Comparison of ENCODE assay signal across 27 cellular contexts in the genomic region with DNA sequence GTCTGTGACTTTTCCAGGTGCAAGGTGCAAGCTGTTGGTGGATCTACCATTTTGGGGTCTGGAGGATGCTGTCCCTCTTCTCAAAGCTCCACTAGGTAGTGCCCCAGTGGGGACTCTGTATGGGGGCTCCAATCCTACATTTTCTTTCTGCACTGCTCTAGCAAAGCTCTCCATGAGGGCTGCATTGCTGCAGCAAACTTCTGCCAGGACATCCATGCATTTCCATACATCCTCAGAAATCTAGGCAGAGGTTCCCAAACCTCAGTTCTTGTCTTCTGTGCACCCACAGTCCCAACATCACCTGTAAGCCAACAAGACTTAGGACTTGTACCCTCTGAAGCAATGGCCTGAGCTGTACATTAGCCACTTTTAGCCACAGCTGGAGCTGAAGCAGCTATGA.
"Had no signal": no experiment of that assay in that cellular context is flagged by ENCODE, and none has a peak within 500 bp of the region (broad histone marks: within the 10 kb centered on the region; RNA-seq: fewer than 3 reads in every experiment).

No MANE protein-coding gene starts in this region.

- H3K9ac ChIP-seq: KMS-11, SK-N-SH had no signal

- H3K4me3 Mint-ChIP-seq: activated CD8-positive, alpha-beta T cell treated with anti-CD3 and anti-CD28 coated beads for 36 hours; activated naive CD4-positive, alpha-beta T cell treated with anti-CD3 and anti-CD28 coated beads, Interleukin-2, amount 10 ng/mL, durations not matched to agents 7 days and 5 days; activated naive CD8-positive, alpha-beta T cell treated with anti-CD3 and anti-CD28 coated beads for 36 hours; activated T-cell treated with anti-CD3 and anti-CD28 coated beads, Interleukin-2, amount 50 U/mL, for 72 hours had no signal

- H3K27me3 ChIP-seq: Peyer's patch, SJCRH30 had no signal

- H3K9me2 ChIP-seq: SK-N-SH had no signal

- ATAC-seq: activated CD4-positive, CD25-positive, alpha-beta regulatory T cell treated with anti-CD3 and anti-CD28 coated beads, Interleukin-2, amount 50 U/mL, for 24 hours; activated CD8-positive, alpha-beta T cell treated with anti-CD3 and anti-CD28 coated beads for 36 hours; activated T-cell treated with anti-CD3 and anti-CD28 coated beads, Interleukin-2, amount 50 U/mL, for 72 hours had no signal

- H3K4me3 ChIP-seq: Peyer's patch, SJCRH30 had no signal

- H3K27me3 Mint-ChIP-seq: activated CD8-positive, alpha-beta T cell treated with anti-CD3 and anti-CD28 coated beads for 36 hours; activated naive CD4-positive, alpha-beta T cell treated with anti-CD3 and anti-CD28 coated beads, Interleukin-2, amount 10 ng/mL, durations not matched to agents 7 days and 5 days; activated naive CD8-positive, alpha-beta T cell treated with anti-CD3 and anti-CD28 coated beads for 36 hours had no signal

- H3K36me3 Mint-ChIP-seq: activated naive CD4-positive, alpha-beta T cell treated with anti-CD3 and anti-CD28 coated beads, Interleukin-2, amount 10 ng/mL, durations not matched to agents 7 days and 5 days; activated naive CD8-positive, alpha-beta T cell treated with anti-CD3 and anti-CD28 coated beads for 36 hours had no signal

- H3K27ac ChIP-seq: KMS-11, Peyer's patch, RWPE1, SJCRH30 had no signal

- H3K9me3 ChIP-seq: SJCRH30, SK-N-SH had no signal

- DNase-seq: activated CD4-positive, alpha-beta T cell treated with anti-CD3 and anti-CD28 coated beads for 4 hours; activated CD8-positive, alpha-beta memory T cell treated with anti-CD3 and anti-CD28 coated beads, Interleukin-2, amount 50 U/mL, for 4 hours; activated CD8-positive, alpha-beta T cell treated with anti-CD3 and anti-CD28 coated beads for 36 hours; activated gamma-delta T cell treated with Interleukin-2 at 50 U/mL for 16 hours; activated naive CD4-positive, alpha-beta T cell treated with anti-CD3 and anti-CD28 coated beads, Interleukin-2, amount 10 ng/mL, durations not matched to agents 7 days and 5 days; activated naive CD8-positive, alpha-beta T cell treated with anti-CD3 and anti-CD28 coated beads for 36 hours; activated T-cell treated with anti-CD3 and anti-CD28 coated beads, Interleukin-2, amount 50 U/mL, for 72 hours; anterior cingulate cortex; MV-4-11; NCI-H1092 treated with DMSO at 0.1 percent for 48 hours; NCI-H1436 treated with DMSO at 0.1 percent for 48 hours; NCI-H187 treated with DMSO at 0.1 percent for 48 hours; NCI-H2081 treated with DMSO at 0.1 percent for 48 hours; NCI-H2171 treated with DMSO at 0.1 percent for 48 hours; NCI-H345; NCI-H510A; NCI-H526 treated with DMSO at 0.1 percent for 48 hours; NK-92 treated with Interleukin-12 subunit alpha and Interleukin-12 subunit beta, amount 100 ng/mL, for 24 hours; Peyer's patch; Right ventricle myocardium superior; SJCRH30; SK-N-SH; T-helper 1 cell had no signal

- H3K4me1 ChIP-seq: Peyer's patch, SJCRH30 had no signal

- H3K27ac Mint-ChIP-seq: activated CD8-positive, alpha-beta T cell treated with anti-CD3 and anti-CD28 coated beads for 36 hours; activated naive CD4-positive, alpha-beta T cell treated with anti-CD3 and anti-CD28 coated beads, Interleukin-2, amount 10 ng/mL, durations not matched to agents 7 days and 5 days; activated naive CD8-positive, alpha-beta T cell treated with anti-CD3 and anti-CD28 coated beads for 36 hours; activated T-cell treated with anti-CD3 and anti-CD28 coated beads, Interleukin-2, amount 50 U/mL, for 72 hours; activated T-helper 2 cell treated with anti-CD3 and anti-CD28 coated beads, Interferon-gamma antibody, Interleukin-2, Interleukin-4, amounts not matched to agents 10 μg/mL and 5 μg/mL and 100 μg/mL, durations not matched to agents 14 hours and 24 hours and 36 hours had no signal

- H3K4me1 Mint-ChIP-seq: activated naive CD4-positive, alpha-beta T cell treated with anti-CD3 and anti-CD28 coated beads, Interleukin-2, amount 10 ng/mL, durations not matched to agents 7 days and 5 days; activated naive CD8-positive, alpha-beta T cell treated with anti-CD3 and anti-CD28 coated beads for 36 hours had no signal

- H3K4me2 ChIP-seq: KMS-11, SK-N-SH had no signal

- H3K36me3 ChIP-seq: Peyer's patch, SJCRH30 had no signal
